14 cellular contexts compared by ENCODE assay signal in the genomic region with DNA sequence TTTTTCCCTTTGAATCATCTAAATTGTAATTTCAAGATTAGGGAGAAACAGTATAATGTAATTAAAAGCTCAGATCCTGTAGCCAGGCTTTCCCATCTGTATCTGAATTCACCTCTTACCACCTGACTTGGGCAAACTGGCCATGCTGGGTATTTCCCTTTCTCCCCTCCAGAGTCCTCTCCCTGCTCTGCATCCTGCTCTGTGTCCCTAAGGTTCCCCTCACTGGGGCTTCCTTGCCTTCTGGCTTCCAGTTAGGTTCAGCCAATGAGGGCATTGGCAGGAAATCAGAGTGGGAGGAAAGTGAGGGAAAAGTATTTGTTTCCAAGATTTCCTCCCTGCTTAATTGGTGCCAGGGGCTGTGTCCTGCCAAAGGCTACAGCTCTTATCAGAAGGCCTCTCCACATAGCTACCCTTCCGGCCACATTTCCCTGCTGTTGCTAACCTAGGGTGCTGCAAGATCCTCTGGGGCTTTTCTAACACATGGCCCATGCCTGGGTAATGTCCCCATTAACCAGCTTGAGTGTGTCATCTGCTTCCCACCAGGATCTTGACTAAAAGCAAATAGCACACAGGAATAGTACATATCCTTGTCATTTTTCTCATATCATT. TPM values are rescaled to one million over a fixed set of nuclear protein-coding genes. Genes with fewer than 3 reads are reported as not detected.
DNase-seq lines count a peak whose midpoint lies in the region; ATAC-seq and TF ChIP-seq lines count a peak whose summit lies in the region.
"Had no signal": no experiment of that assay in that cellular context is flagged by ENCODE, and none has a peak within 500 bp of the region (broad histone marks: within the 10 kb centered on the region; RNA-seq: fewer than 3 reads in every experiment).

No MANE protein-coding gene starts in this region.

- H3K27me3 ChIP-seq in MG63 (no peaks in the 10 kb centered on the region), body of pancreas (no peaks in the 10 kb centered on the region)

- TF ChIP-seq CTCF in body of pancreas (IDR thresholded peaks at IDR 0.05) (no peak), omental fat pad (IDR thresholded peaks at IDR 0.05) (no peak)

- H3K36me3 ChIP-seq in MG63 (no peaks in the 10 kb centered on the region), body of pancreas (replicated peaks in 1 of 2; ENCODE audit: insufficient read depth in 1 of 2, low read depth in 2 of 2) (no peaks in the 10 kb centered on the region)

- H3K9me3 ChIP-seq in MG63, result no peaks in the 10 kb centered on the region
- H3K9me3 ChIP-seq in body of pancreas, result no peaks in the 10 kb centered on the region

- WGBS in body of pancreas, 2 donors, result 15 to 30% methylated on average over 1 of the region's 1 CpG

- DNase-seq in MG63, result peak; percentile 84
- peak; percentile 4 to 20 (median 15) for DNase-seq in body of pancreas
- peak; percentile 82 for DNase-seq in left cardiac atrium
- no peak for DNase-seq in omental fat pad (ENCODE audit: low spot score)
- DNase-seq in NCI-H1417 (lab: John Stamatoyannopoulos, UW), result no peak
- DNase-seq in CD1c-positive myeloid dendritic cell (ENCODE audit: extremely low spot score), result no peak
- DNase-seq: activated CD8-positive, alpha-beta T cell treated with anti-CD3 and anti-CD28 coated beads for 36 hours; erythroblast; hypothalamus; IMR-90; SIG-M5 had no signal

- no peak overlapping the region for H3K4me3 ChIP-seq in MG63
- no peak overlapping the region for H3K4me3 ChIP-seq in body of pancreas

- ATAC-seq in body of pancreas (no peak), left cardiac atrium (peak; percentile 99), omental fat pad (ENCODE audit: low FRiP score) (peak; percentile 67), GM19463 (IDR thresholded peaks at IDR 0.05; ENCODE audit: unreplicated experiment) (no peak), GM18511 (IDR thresholded peaks at IDR 0.05; ENCODE audit: unreplicated experiment) (no peak)
- ATAC-seq: activated CD8-positive, alpha-beta T cell treated with anti-CD3 and anti-CD28 coated beads for 36 hours; stimulated activated memory B cell treated with anti-CD40 and anti-IgM and Interleukin-4, amounts not matched to agents 10 μg/mL and 1 μg/mL and 100 μg/mL, for 72 hours had no signal

- TF ChIP-seq POLR2A in body of pancreas (IDR thresholded peaks at IDR 0.05), result no peak

- no peaks in the 10 kb centered on the region for H3K4me1 ChIP-seq in body of pancreas

- no peak overlapping the region for H3K27ac ChIP-seq in body of pancreas

- intact Hi-C loops in body of pancreas (cut with DNase I) (no loop called here), left cardiac atrium (cut with DNase I) (no loop called here)

RNA-seq across cellular contexts. Expression of a gene that starts 51.0 kb away (rescaled TPM):
- total RNA-seq in MG63 (2014; rRNA removed; shearing (Covaris generic); ENCODE audit: low replicate concordance), result 71.9 and 74.1 TPM in 2 replicates
- total RNA-seq in body of pancreas, result 10 to 100 TPM; 12.5 to 17.1 TPM
- 10 to 100 TPM; 52.3 to 63.1 TPM for total RNA-seq in left cardiac atrium
- 10 to 100 TPM; 41.6 to 90.6 (median 77.3) TPM for total RNA-seq in omental fat pad
- total RNA-seq: activated CD8-positive, alpha-beta T cell treated with anti-CD3 and anti-CD28 coated beads for 36 hours had no signal

Comparison
In these comparisons a context has a peak if more than half of its experiments do, and no peak if none do; other contexts are left out.
1. DNase-seq: peak in MG63 (single experiment), body of pancreas (4 of 4) and left cardiac atrium (single experiment); none in omental fat pad (single experiment), NCI-H1417 (0 of 3) and CD1c-positive myeloid dendritic cell (single experiment).
2. ATAC-seq: peak in left cardiac atrium (2 of 2) and omental fat pad (single experiment); none in body of pancreas (single experiment), GM19463 (single experiment) and GM18511 (single experiment).